Comparison of ENCODE assay signal across 2 cellular contexts in the genomic region with DNA sequence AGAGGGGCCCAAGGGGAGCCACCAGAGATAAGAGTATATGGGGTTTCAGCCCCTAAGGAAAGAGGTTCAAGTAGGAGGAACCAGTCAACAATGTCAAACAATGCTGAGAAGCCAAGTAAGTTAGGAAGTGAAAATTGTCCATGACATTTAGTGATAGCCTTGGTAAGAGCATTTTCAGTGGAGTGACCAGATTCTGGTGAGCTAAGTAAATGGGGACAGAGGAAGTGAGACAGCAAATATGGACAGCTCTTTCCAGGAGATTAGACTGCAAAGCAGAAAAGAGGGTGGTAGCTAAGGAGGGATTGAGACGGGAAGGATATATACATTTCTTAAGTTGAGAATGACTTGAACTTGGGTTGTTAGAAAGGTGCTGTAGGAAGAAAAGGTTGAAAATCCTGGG.
TF ChIP-seq lines count a peak whose summit lies in the region.

No MANE protein-coding gene starts in this region.

TF ChIP-seq in HepG2, 621 proteins besides CTCF, POLR2A, EP300 and RAD21:
- no peak for TF ChIP-seq SRY (CRISPR knock-in tag; IDR thresholded peaks at IDR 0.05)
- no peak for TF ChIP-seq NR2C2 (CRISPR knock-in tag; IDR thresholded peaks at IDR 0.05; ENCODE audit: borderline replicate concordance)
- no peak for TF ChIP-seq NR2F6 (IDR thresholded peaks at IDR 0.05)
- no peak for TF ChIP-seq NR2F6 (CRISPR knock-in tag; IDR thresholded peaks at IDR 0.05)
- TF ChIP-seq CHD4 (IDR thresholded peaks at IDR 0.05; ENCODE audit: borderline replicate concordance, low read length) = no peak
- no peak for TF ChIP-seq ZNF570 (CRISPR knock-in tag; IDR thresholded peaks at IDR 0.05; ENCODE audit: borderline replicate concordance)
- TF ChIP-seq, protein P1, sequence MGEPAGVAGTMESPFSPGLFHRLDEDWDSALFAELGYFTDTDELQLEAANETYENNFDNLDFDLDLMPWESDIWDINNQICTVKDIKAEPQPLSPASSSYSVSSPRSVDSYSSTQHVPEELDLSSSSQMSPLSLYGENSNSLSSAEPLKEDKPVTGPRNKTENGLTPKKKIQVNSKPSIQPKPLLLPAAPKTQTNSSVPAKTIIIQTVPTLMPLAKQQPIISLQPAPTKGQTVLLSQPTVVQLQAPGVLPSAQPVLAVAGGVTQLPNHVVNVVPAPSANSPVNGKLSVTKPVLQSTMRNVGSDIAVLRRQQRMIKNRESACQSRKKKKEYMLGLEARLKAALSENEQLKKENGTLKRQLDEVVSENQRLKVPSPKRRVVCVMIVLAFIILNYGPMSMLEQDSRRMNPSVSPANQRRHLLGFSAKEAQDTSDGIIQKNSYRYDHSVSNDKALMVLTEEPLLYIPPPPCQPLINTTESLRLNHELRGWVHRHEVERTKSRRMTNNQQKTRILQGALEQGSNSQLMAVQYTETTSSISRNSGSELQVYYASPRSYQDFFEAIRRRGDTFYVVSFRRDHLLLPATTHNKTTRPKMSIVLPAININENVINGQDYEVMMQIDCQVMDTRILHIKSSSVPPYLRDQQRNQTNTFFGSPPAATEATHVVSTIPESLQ (CRISPR knock-in tag; conservative IDR thresholded peaks at IDR 0.05) = no peak

TF ChIP-seq in K562, 482 proteins besides CTCF, POLR2A, EP300 and RAD21 (continues in another document):
- TF ChIP-seq ARID1B (IDR thresholded peaks at IDR 0.05) (peak; percentile 74), KHSRP (IDR thresholded peaks at IDR 0.05) (no peak), ZNF23 (CRISPR knock-in tag; IDR thresholded peaks at IDR 0.05) (no peak), ZNF444 (CRISPR knock-in tag; IDR thresholded peaks at IDR 0.05) (no peak), ZBED1 (IDR thresholded peaks at IDR 0.05) (no peak), ELF2 (CRISPR knock-in tag; IDR thresholded peaks at IDR 0.05) (no peak), ZNF12 (CRISPR knock-in tag; IDR thresholded peaks at IDR 0.05) (no peak), TARDBP (IDR thresholded peaks at IDR 0.05) (no peak), KDM1A (IDR thresholded peaks at IDR 0.05) (0 out of 4 replicates have a peak, but pooled peaks of 1 of the 2 experiments have one; percentile 9), EHMT2 (IDR thresholded peaks at IDR 0.05) (peak; percentile 46; the same call in 1 of the 2 replicates), MAFG (tag; conservative IDR thresholded peaks at IDR 0.05) (peak; percentile 56), POLR2AphosphoS5 (IDR thresholded peaks at IDR 0.05; ENCODE audit: control insufficient read depth, insufficient read depth, low read depth, low read length) (no peak), OTX1 (CRISPR knock-in tag; IDR thresholded peaks at IDR 0.05) (no peak), TAF1 (IDR thresholded peaks at IDR 0.05; ENCODE audit: control insufficient read depth, extremely low read depth, insufficient read depth, low read length, severe bottlenecking) (no peak), ZNF239 (CRISPR knock-in tag; IDR thresholded peaks at IDR 0.05) (no peak), PHF20 (IDR thresholded peaks at IDR 0.05; ENCODE audit: partially characterized antibody) (no peak), ZNF354B (CRISPR knock-in tag; IDR thresholded peaks at IDR 0.05) (no peak), SPI1 (IDR thresholded peaks at IDR 0.05; ENCODE audit: borderline replicate concordance, low read depth, low read length) (peak; percentile 79; the same call in 1 of the 2 replicates), MEF2D (tag; conservative IDR thresholded peaks at IDR 0.05; ENCODE audit: low read depth) (no peak), ZNF316 (IDR thresholded peaks at IDR 0.05) (peak; percentile 79), ETS2 (tag; IDR thresholded peaks at IDR 0.05; ENCODE audit: borderline replicate concordance, poor library complexity, severe bottlenecking) (no peak), CBX2 (IDR thresholded peaks at IDR 0.05; ENCODE audit: insufficient read depth, low read length, poor library complexity, severe bottlenecking) (no peak), SIRT6 (IDR thresholded peaks at IDR 0.05; ENCODE audit: low read depth, low read length) (no peak), CREBBP (IDR thresholded peaks at IDR 0.05; ENCODE audit: low read depth, low read length) (no peak), ZKSCAN1 (IDR thresholded peaks at IDR 0.05; ENCODE audit: low read depth, low read length) (no peak), ZNF589 (CRISPR knock-in tag; IDR thresholded peaks at IDR 0.05; ENCODE audit: low read depth) (0 out of 2 replicates have a peak, but pooled peaks have one; percentile 44), SMARCA4 (IDR thresholded peaks at IDR 0.05) (peak; percentile 52; the same call in 1 of the 2 replicates), FOXK1 (CRISPR knock-in tag; IDR thresholded peaks at IDR 0.05; ENCODE audit: borderline replicate concordance) (no peak), KLF13 (tag; IDR thresholded peaks at IDR 0.05; ENCODE audit: borderline replicate concordance, low read depth) (no peak), TCF3 (CRISPR knock-in tag; IDR thresholded peaks at IDR 0.05) (peak; percentile 37; the same call in 1 of the 2 replicates), SRSF3 (IDR thresholded peaks at IDR 0.05; ENCODE audit: insufficient read depth, low read length) (no peak), HNRNPL (IDR thresholded peaks at IDR 0.05; ENCODE audit: low read depth, low read length) (no peak)
- TF ChIP-seq, protein P2, sequence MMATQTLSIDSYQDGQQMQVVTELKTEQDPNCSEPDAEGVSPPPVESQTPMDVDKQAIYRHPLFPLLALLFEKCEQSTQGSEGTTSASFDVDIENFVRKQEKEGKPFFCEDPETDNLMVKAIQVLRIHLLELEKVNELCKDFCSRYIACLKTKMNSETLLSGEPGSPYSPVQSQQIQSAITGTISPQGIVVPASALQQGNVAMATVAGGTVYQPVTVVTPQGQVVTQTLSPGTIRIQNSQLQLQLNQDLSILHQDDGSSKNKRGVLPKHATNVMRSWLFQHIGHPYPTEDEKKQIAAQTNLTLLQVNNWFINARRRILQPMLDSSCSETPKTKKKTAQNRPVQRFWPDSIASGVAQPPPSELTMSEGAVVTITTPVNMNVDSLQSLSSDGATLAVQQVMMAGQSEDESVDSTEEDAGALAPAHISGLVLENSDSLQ (IDR thresholded peaks at IDR 0.05) = peak; percentile 17; the same call in 1 of the 2 replicates
- TF ChIP-seq, protein P3, sequence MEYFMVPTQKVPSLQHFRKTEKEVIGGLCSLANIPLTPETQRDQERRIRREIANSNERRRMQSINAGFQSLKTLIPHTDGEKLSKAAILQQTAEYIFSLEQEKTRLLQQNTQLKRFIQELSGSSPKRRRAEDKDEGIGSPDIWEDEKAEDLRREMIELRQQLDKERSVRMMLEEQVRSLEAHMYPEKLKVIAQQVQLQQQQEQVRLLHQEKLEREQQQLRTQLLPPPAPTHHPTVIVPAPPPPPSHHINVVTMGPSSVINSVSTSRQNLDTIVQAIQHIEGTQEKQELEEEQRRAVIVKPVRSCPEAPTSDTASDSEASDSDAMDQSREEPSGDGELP (CRISPR knock-in tag; IDR thresholded peaks at IDR 0.05; ENCODE audit: borderline replicate concordance) = no peak
- TF ChIP-seq, protein P4, sequence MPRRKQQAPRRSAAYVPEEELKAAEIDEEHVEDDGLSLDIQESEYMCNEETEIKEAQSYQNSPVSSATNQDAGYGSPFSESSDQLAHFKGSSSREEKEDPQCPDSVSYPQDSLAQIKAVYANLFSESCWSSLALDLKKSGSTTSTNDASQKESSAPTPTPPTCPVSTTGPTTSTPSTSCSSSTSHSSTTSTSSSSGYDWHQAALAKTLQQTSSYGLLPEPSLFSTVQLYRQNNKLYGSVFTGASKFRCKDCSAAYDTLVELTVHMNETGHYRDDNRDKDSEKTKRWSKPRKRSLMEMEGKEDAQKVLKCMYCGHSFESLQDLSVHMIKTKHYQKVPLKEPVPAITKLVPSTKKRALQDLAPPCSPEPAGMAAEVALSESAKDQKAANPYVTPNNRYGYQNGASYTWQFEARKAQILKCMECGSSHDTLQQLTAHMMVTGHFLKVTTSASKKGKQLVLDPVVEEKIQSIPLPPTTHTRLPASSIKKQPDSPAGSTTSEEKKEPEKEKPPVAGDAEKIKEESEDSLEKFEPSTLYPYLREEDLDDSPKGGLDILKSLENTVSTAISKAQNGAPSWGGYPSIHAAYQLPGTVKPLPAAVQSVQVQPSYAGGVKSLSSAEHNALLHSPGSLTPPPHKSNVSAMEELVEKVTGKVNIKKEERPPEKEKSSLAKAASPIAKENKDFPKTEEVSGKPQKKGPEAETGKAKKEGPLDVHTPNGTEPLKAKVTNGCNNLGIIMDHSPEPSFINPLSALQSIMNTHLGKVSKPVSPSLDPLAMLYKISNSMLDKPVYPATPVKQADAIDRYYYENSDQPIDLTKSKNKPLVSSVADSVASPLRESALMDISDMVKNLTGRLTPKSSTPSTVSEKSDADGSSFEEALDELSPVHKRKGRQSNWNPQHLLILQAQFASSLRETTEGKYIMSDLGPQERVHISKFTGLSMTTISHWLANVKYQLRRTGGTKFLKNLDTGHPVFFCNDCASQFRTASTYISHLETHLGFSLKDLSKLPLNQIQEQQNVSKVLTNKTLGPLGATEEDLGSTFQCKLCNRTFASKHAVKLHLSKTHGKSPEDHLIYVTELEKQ (CRISPR knock-in tag; IDR thresholded peaks at IDR 0.05) = no peak
- TF ChIP-seq, protein P5, sequence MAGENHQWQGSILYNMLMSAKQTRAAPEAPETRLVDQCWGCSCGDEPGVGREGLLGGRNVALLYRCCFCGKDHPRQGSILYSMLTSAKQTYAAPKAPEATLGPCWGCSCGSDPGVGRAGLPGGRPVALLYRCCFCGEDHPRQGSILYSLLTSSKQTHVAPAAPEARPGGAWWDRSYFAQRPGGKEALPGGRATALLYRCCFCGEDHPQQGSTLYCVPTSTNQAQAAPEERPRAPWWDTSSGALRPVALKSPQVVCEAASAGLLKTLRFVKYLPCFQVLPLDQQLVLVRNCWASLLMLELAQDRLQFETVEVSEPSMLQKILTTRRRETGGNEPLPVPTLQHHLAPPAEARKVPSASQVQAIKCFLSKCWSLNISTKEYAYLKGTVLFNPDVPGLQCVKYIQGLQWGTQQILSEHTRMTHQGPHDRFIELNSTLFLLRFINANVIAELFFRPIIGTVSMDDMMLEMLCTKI (IDR thresholded peaks at IDR 0.05; ENCODE audit: partially characterized antibody) = no peak
- TF ChIP-seq, protein P6, sequence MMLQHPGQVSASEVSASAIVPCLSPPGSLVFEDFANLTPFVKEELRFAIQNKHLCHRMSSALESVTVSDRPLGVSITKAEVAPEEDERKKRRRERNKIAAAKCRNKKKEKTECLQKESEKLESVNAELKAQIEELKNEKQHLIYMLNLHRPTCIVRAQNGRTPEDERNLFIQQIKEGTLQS (IDR thresholded peaks at IDR 0.05) = no peak
- TF ChIP-seq, protein P6 (CRISPR knock-in tag; conservative IDR thresholded peaks at IDR 0.05) = no peak
- TF ChIP-seq, protein P7, sequence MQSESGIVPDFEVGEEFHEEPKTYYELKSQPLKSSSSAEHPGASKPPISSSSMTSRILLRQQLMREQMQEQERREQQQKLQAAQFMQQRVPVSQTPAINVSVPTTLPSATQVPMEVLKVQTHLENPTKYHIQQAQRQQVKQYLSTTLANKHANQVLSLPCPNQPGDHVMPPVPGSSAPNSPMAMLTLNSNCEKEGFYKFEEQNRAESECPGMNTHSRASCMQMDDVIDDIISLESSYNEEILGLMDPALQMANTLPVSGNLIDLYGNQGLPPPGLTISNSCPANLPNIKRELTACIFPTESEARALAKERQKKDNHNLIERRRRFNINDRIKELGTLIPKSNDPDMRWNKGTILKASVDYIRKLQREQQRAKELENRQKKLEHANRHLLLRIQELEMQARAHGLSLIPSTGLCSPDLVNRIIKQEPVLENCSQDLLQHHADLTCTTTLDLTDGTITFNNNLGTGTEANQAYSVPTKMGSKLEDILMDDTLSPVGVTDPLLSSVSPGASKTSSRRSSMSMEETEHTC (IDR thresholded peaks at IDR 0.05) = no peak
- TF ChIP-seq, protein P8, sequence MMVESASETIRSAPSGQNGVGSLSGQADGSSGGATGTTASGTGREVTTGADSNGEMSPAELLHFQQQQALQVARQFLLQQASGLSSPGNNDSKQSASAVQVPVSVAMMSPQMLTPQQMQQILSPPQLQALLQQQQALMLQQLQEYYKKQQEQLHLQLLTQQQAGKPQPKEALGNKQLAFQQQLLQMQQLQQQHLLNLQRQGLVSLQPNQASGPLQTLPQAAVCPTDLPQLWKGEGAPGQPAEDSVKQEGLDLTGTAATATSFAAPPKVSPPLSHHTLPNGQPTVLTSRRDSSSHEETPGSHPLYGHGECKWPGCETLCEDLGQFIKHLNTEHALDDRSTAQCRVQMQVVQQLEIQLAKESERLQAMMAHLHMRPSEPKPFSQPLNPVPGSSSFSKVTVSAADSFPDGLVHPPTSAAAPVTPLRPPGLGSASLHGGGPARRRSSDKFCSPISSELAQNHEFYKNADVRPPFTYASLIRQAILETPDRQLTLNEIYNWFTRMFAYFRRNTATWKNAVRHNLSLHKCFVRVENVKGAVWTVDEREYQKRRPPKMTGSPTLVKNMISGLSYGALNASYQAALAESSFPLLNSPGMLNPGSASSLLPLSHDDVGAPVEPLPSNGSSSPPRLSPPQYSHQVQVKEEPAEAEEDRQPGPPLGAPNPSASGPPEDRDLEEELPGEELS (CRISPR knock-in tag; IDR thresholded peaks at IDR 0.05; ENCODE audit: borderline replicate concordance) = no peak
- TF ChIP-seq, protein P9, sequence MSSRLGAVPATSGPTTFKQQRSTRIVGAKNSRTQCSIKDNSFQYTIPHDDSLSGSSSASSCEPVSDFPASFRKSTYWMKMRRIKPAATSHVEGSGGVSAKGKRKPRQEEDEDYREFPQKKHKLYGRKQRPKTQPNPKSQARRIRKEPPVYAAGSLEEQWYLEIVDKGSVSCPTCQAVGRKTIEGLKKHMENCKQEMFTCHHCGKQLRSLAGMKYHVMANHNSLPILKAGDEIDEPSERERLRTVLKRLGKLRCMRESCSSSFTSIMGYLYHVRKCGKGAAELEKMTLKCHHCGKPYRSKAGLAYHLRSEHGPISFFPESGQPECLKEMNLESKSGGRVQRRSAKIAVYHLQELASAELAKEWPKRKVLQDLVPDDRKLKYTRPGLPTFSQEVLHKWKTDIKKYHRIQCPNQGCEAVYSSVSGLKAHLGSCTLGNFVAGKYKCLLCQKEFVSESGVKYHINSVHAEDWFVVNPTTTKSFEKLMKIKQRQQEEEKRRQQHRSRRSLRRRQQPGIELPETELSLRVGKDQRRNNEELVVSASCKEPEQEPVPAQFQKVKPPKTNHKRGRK (tag; IDR thresholded peaks at IDR 0.05) = no peak
- TF ChIP-seq, protein P10, sequence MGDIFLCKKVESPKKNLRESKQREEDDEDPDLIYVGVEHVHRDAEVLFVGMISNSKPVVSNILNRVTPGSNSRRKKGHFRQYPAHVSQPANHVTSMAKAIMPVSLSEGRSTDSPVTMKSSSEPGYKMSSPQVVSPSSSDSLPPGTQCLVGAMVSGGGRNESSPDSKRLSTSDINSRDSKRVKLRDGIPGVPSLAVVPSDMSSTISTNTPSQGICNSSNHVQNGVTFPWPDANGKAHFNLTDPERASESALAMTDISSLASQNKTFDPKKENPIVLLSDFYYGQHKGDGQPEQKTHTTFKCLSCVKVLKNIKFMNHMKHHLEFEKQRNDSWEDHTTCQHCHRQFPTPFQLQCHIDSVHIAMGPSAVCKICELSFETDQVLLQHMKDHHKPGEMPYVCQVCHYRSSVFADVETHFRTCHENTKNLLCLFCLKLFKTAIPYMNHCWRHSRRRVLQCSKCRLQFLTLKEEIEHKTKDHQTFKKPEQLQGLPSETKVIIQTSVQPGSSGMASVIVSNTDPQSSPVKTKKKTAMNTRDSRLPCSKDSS (IDR thresholded peaks at IDR 0.05; ENCODE audit: low read depth, partially characterized antibody) = no peak
